Comparison of ENCODE assay signal across 1 cellular context in genomic region chr20:58984691-58985090, GRCh38.
TF ChIP-seq lines count a peak whose summit lies in the region.

No MANE protein-coding gene starts in this region.

TF ChIP-seq in GM23338, 12 proteins besides CTCF, POLR2A, EP300 and RAD21:
- TF ChIP-seq EZH2phosphoT487 (IDR thresholded peaks at IDR 0.05; ENCODE audit: unreplicated experiment) = no peak
